ENCODE assay signal across 34 cellular contexts in the genomic region with DNA sequence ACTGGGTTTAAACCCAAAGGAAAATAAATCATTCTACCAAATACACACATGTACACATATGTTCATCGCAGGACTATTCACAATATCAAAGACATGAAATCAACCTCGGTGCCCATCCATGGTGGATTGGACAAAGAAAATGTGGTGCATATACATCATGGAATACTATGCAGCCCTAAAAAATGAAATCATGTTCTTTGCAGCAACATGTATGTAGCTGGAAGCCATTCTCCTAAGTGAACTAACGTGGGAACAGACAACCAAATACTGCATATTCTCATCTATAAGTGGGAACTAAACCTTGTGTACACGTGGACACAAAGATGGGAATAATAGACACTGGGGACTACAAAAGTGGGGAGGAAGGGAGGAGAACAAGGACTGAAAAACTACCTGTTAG.
"Had no signal": no experiment of that assay in that cellular context is flagged by ENCODE, and none has a peak within 500 bp of the region (broad histone marks: within the 10 kb centered on the region; RNA-seq: fewer than 3 reads in every experiment).

No MANE protein-coding gene starts in this region.

- H3K4me2 ChIP-seq: PC-9 had no signal

- ATAC-seq: activated CD8-positive, alpha-beta memory T cell treated with anti-CD3 and anti-CD28 coated beads, Interleukin-2, amount 10 ng/mL, durations not matched to agents 7 days and 5 days; activated T-cell treated with anti-CD3 and anti-CD28 coated beads, Interleukin-2, amount 50 U/mL, for 72 hours; activated T-helper 17 cell treated with anti-CD3 and anti-CD28 coated beads, Interleukin-2, amount 50 U/mL, for 72 hours had no signal

- H3K27me3 ChIP-seq: brain microvascular endothelial cell, SJCRH30 had no signal

- DNase-seq: activated CD4-positive, alpha-beta memory T cell treated with anti-CD3 and anti-CD28 coated beads, Interleukin-2, amount 10 ng/mL, durations not matched to agents 7 days and 5 days; activated CD4-positive, alpha-beta T cell treated with anti-CD3 and anti-CD28 coated beads for 1 hour; activated CD4-positive, alpha-beta T cell treated with anti-CD3 and anti-CD28 coated beads for 48 hours; activated CD4-positive, CD25-positive, alpha-beta regulatory T cell; activated CD8-positive, alpha-beta memory T cell treated with anti-CD3 and anti-CD28 coated beads for 24 hours; activated CD8-positive, alpha-beta memory T cell treated with anti-CD3 and anti-CD28 coated beads, Interleukin-2, amount 10 ng/mL, durations not matched to agents 7 days and 5 days; activated CD8-positive, alpha-beta memory T cell treated with anti-CD3 and anti-CD28 coated beads, Interleukin-2, amount 50 U/mL, for 48 hours; activated effector memory CD4-positive, alpha-beta T cell treated with anti-CD3 and anti-CD28 coated beads, Interleukin-2, amount 50 U/mL, for 16 hours; activated naive CD4-positive, alpha-beta T cell; activated naive CD4-positive, alpha-beta T cell treated with anti-CD3 and anti-CD28 coated beads, Interleukin-2, amount 50 U/mL, for 16 hours; activated naive CD8-positive, alpha-beta T cell treated with anti-CD3 and anti-CD28 coated beads for 36 hours; activated T-cell treated with anti-CD3 and anti-CD28 coated beads, Interleukin-2, amount 50 U/mL, for 72 hours; amniotic stem cell; aorta; brain microvascular endothelial cell; central memory CD4-positive, alpha-beta T cell; NCI-H1048; NCI-H1436 treated with DMSO at 0.1 percent for 48 hours; NCI-H187; NCI-H2029 treated with DMSO at 0.1 percent for 48 hours; NCI-H2107; NCI-H2171; NCI-H510A; NCI-H526; NCI-H748 treated with DMSO at 0.1 percent for 48 hours; NK-92 treated with Interleukin-12 subunit alpha and Interleukin-12 subunit beta, amount 100 ng/mL, for 24 hours; PC-9; Right ventricle myocardium superior; SJCRH30; T1000; WERI-Rb-1 had no signal

- H3K4me3 ChIP-seq: PC-9, SJCRH30, SK-N-MC had no signal

- FAIRE-seq: RCC 7860 had no signal

- H3K36me3 ChIP-seq: brain microvascular endothelial cell, SJCRH30, WERI-Rb-1 had no signal

- H2AFZ ChIP-seq: PC-9 had no signal

- H3K27ac ChIP-seq: brain microvascular endothelial cell, PC-9, SJCRH30, SK-N-MC, WERI-Rb-1 had no signal
